Comparison of ENCODE assay signal across 8 cellular contexts in genomic region chr9:94375192-94375591, GRCh38. TPM values are rescaled to one million over a fixed set of nuclear protein-coding genes. Genes with fewer than 3 reads are reported as not detected.
DNase-seq lines count a peak whose midpoint lies in the region; ATAC-seq and TF ChIP-seq lines count a peak whose summit lies in the region.
"Not testable (repeated sequence)": the region's sequence is repeated elsewhere in the genome, so short reads cannot be mapped to it uniquely, and the experiment has no call there.

No MANE protein-coding gene starts in this region.

- H3K27me3 Mint-ChIP-seq in activated naive CD8-positive, alpha-beta T cell treated with anti-CD3 and anti-CD28 coated beads, Interleukin-2, amount 10 ng/mL, durations not matched to agents 7 days and 5 days = not testable (repeated sequence)
- peaks cover 11% of the 10 kb centered on the region for H3K27me3 Mint-ChIP-seq in nephron (ENCODE audit: low read depth)

- H3K4me3 Mint-ChIP-seq in activated naive CD8-positive, alpha-beta T cell treated with anti-CD3 and anti-CD28 coated beads, Interleukin-2, amount 10 ng/mL, durations not matched to agents 7 days and 5 days = peak overlapping the region; percentile 90
- peak overlapping the region; percentile 88 to 95 (median 93) for H3K4me3 Mint-ChIP-seq in nephron

- ATAC-seq in GM21576 (IDR thresholded peaks at IDR 0.05; ENCODE audit: unreplicated experiment) (peak; percentile 48), HG03354 (IDR thresholded peaks at IDR 0.05; ENCODE audit: poor library complexity, severe bottlenecking, unreplicated experiment) (peak; percentile 59), foreskin keratinocyte (peak; percentile 67)
- peak; percentile 51 for ATAC-seq in activated naive CD8-positive, alpha-beta T cell treated with anti-CD3 and anti-CD28 coated beads, Interleukin-2, amount 10 ng/mL, durations not matched to agents 7 days and 5 days (ENCODE audit: low read depth)

- DNase-seq in GM10248 (ENCODE audit: extremely low spot score) (peak; percentile 2), RKO (ENCODE audit: low spot score) (peak; percentile 24), foreskin keratinocyte (peak in 1 of 2 donors; percentile 17)
- peak; percentile 38 for DNase-seq in activated naive CD8-positive, alpha-beta T cell treated with anti-CD3 and anti-CD28 coated beads, Interleukin-2, amount 10 ng/mL, durations not matched to agents 7 days and 5 days
- not testable (repeated sequence) for DNase-seq in tibial nerve (ENCODE audit: low spot score in 2 of 2)

- POLR2A ChIA-PET in GM10248 (lab: Yijun Ruan, JAX); activated naive CD8-positive, alpha-beta T cell treated with anti-CD3 and anti-CD28 coated beads, Interleukin-2, amount 10 ng/mL, durations not matched to agents 7 days and 5 days (lab: Charles Lee): not testable (repeated sequence)

- H3K4me1 Mint-ChIP-seq in activated naive CD8-positive, alpha-beta T cell treated with anti-CD3 and anti-CD28 coated beads, Interleukin-2, amount 10 ng/mL, durations not matched to agents 7 days and 5 days; nephron: not testable (repeated sequence)

- not testable (repeated sequence) for H3K27me3 ChIP-seq in foreskin keratinocyte, tibial nerve

- not testable (repeated sequence) for H3K27ac ChIP-seq in foreskin keratinocyte
- peak overlapping the region in 3 of 4 donors; percentile 66 to 73 (median 68) for H3K27ac ChIP-seq in tibial nerve

- peak overlapping the region; percentile 88 for H3K27ac Mint-ChIP-seq in activated naive CD8-positive, alpha-beta T cell treated with anti-CD3 and anti-CD28 coated beads, Interleukin-2, amount 10 ng/mL, durations not matched to agents 7 days and 5 days
- H3K27ac Mint-ChIP-seq in nephron = peak overlapping the region; percentile 80 to 94 (median 92)

- H3K9me3 Mint-ChIP-seq in activated naive CD8-positive, alpha-beta T cell treated with anti-CD3 and anti-CD28 coated beads, Interleukin-2, amount 10 ng/mL, durations not matched to agents 7 days and 5 days; nephron: not testable (repeated sequence)

- not testable (repeated sequence) for H3K9me3 ChIP-seq in tibial nerve

- peak overlapping the region; percentile 28 to 64 (median 44) for H3K4me3 ChIP-seq in tibial nerve

- not testable (repeated sequence) for TF ChIP-seq EP300 in tibial nerve (IDR thresholded peaks at IDR 0.05)

- not testable (repeated sequence) for H3K4me1 ChIP-seq in foreskin keratinocyte, tibial nerve

- TF ChIP-seq POLR2A in tibial nerve (IDR thresholded peaks at IDR 0.05) = not testable (repeated sequence)

- not testable (repeated sequence) for H3K36me3 Mint-ChIP-seq in activated naive CD8-positive, alpha-beta T cell treated with anti-CD3 and anti-CD28 coated beads, Interleukin-2, amount 10 ng/mL, durations not matched to agents 7 days and 5 days; nephron (ENCODE audit: low read depth)

- TF ChIP-seq CTCF in GM10248 (IDR thresholded peaks at IDR 0.05; ENCODE audit: control extremely low read depth, extremely low read depth, low read depth, missing control alignments); foreskin keratinocyte (conservative IDR thresholded peaks at IDR 0.05); nephron (IDR thresholded peaks at IDR 0.05; ENCODE audit: unreplicated experiment in 3 of 3); tibial nerve (IDR thresholded peaks at IDR 0.05): not testable (repeated sequence)

- 0 to 2% methylated on average over 6 to 16 of the region's 18 CpGs for WGBS in tibial nerve, 2 donors

- CTCF ChIA-PET in GM10248 (lab: Yijun Ruan, JAX) = not testable (repeated sequence)

- H3K36me3 ChIP-seq in tibial nerve = not testable (repeated sequence)

RNA-seq across cellular contexts. Expression of gene NUTM2F, which starts 46.7 kb away (rescaled TPM):
- not detected for total RNA-seq in activated naive CD8-positive, alpha-beta T cell treated with anti-CD3 and anti-CD28 coated beads, Interleukin-2, amount 10 ng/mL, durations not matched to agents 7 days and 5 days
- total RNA-seq in foreskin keratinocyte (not detected in 2 replicates), tibial nerve (under 1 TPM in 1 of 4 donors, not detected in 3; 0.21 TPM)
- polyA plus RNA-seq in foreskin keratinocyte = not detected in 2 replicates
